In genomic region chr3:13879102-13879945, GRCh38 we compare ENCODE assay signal across 8 cellular contexts. TPM values are rescaled to one million over a fixed set of nuclear protein-coding genes. Genes with fewer than 3 reads are reported as not detected.
DNase-seq lines count a peak whose midpoint lies in the region; ATAC-seq lines count a peak whose summit lies in the region.

No MANE protein-coding gene starts in this region.

- peaks cover 52% of the 10 kb centered on the region for H3K27me3 Mint-ChIP-seq in IgD-negative memory B cell
- peaks cover 3% of the 10 kb centered on the region for H3K27me3 Mint-ChIP-seq in activated naive CD4-positive, alpha-beta T cell treated with anti-CD3 and anti-CD28 coated beads, Interleukin-2, amount 50 U/mL, for 24 hours

- peaks cover 0 to 3% (median 0%) of the 10 kb centered on the region in 3 donors for H3K9me3 Mint-ChIP-seq in IgD-negative memory B cell
- H3K9me3 Mint-ChIP-seq in activated naive CD4-positive, alpha-beta T cell treated with anti-CD3 and anti-CD28 coated beads, Interleukin-2, amount 50 U/mL, for 24 hours = no peaks in the 10 kb centered on the region

- H3K4me3 Mint-ChIP-seq in IgD-negative memory B cell = peak overlapping the region; percentile 10 to 64 (median 59)
- H3K4me3 Mint-ChIP-seq in activated naive CD4-positive, alpha-beta T cell treated with anti-CD3 and anti-CD28 coated beads, Interleukin-2, amount 50 U/mL, for 24 hours = peak overlapping the region; percentile 87

- H3K27ac Mint-ChIP-seq in IgD-negative memory B cell = no peak overlapping the region
- H3K27ac Mint-ChIP-seq in activated naive CD4-positive, alpha-beta T cell treated with anti-CD3 and anti-CD28 coated beads, Interleukin-2, amount 50 U/mL, for 24 hours = no peak overlapping the region

- H3K4me1 Mint-ChIP-seq in IgD-negative memory B cell = peaks cover 0 to 3% (median 0%) of the 10 kb centered on the region in 3 donors
- H3K4me1 Mint-ChIP-seq in activated naive CD4-positive, alpha-beta T cell treated with anti-CD3 and anti-CD28 coated beads, Interleukin-2, amount 50 U/mL, for 24 hours = peaks cover 18% of the 10 kb centered on the region

- peaks cover 2% of the 10 kb centered on the region for H3K36me3 Mint-ChIP-seq in IgD-negative memory B cell
- no peaks in the 10 kb centered on the region for H3K36me3 Mint-ChIP-seq in activated naive CD4-positive, alpha-beta T cell treated with anti-CD3 and anti-CD28 coated beads, Interleukin-2, amount 50 U/mL, for 24 hours

- ATAC-seq in HG02763 (IDR thresholded peaks at IDR 0.05; ENCODE audit: unreplicated experiment) (no peak), HG03280 (IDR thresholded peaks at IDR 0.05; ENCODE audit: unreplicated experiment) (no peak)

- DNase-seq in islet precursor cell (peak; percentile 67), OCI-M1 (lab: John Stamatoyannopoulos, UW) (no peak), NCI-H2081 (lab: John Stamatoyannopoulos, UW) (no peak)
- DNase-seq in stimulated activated naive CD4-positive, alpha-beta T cell (lab: John Stamatoyannopoulos, UW) = peak in 4 of 6 experiments; percentile 25 to 83 (median 73)

RNA-seq across cellular contexts. Expression of gene WNT7A, which starts 0.5 kb away (rescaled TPM):
- 0.23 TPM for polyA plus RNA-seq in IgD-negative memory B cell

Comparison
In these comparisons a context has a peak if more than half of its experiments do, and no peak if none do; other contexts are left out.
1. DNase-seq: peak in islet precursor cell (single experiment) and stimulated activated naive CD4-positive, alpha-beta T cell (4 of 6); none in OCI-M1 (single experiment) and NCI-H2081 (0 of 2).